8 cellular contexts compared by ENCODE assay signal in the genomic region with DNA sequence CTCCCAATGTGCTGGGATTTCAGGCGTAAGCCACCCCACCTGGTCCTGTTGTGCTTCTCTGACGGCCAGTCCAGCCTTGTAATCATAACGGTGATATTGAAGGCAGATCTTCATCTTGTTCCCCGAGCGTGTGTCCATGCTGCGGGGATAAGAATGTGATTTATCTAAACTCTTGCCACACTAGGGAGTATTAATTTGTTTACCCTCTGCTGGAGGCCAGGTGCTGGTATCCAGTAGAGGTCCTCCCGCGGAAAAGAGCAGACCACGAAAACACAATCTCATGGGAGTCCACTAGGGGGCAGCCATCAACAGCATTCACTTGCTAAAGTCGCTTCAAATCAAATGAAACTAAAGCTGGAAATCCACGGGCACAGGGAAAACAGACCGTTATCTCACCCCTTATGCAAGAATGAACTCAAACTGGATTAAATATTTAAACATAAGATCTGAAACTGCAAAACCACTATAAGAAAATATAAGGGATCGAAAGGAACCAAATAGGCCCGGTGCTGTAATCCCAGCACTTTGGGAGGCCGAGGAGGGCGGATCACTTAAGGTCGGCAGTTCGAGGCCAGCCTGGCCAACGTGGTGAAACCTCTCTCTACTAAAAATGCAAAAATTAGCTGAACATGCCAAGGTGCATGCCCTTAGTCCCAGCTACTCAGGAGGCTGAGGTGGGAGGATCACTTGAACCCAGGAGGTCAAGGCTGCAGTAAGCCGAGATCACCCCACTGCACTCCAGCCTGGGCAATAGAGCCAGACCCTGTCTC. TPM values are rescaled to one million over a fixed set of nuclear protein-coding genes. Genes with fewer than 3 reads are reported as not detected.
DNase-seq lines count a peak whose midpoint lies in the region; ATAC-seq and TF ChIP-seq lines count a peak whose summit lies in the region.

No MANE protein-coding gene starts in this region.

- 19% methylated on average over 20 of the region's 20 CpGs for WGBS in liver

- H3K4me3 ChIP-seq in liver (ENCODE audit: low read depth in 1 of 3, low read length in 3 of 3) = peak overlapping the region in 1 of 3 donors; percentile 30

- H3K4me1 ChIP-seq in liver (ENCODE audit: control insufficient read depth in 4 of 4, insufficient read depth in 4 of 4, low read length in 3 of 4) = no peaks in the 10 kb centered on the region

- no peak for ATAC-seq in HG02763 (IDR thresholded peaks at IDR 0.05; ENCODE audit: unreplicated experiment)

- DNase-seq in AG20443 (ENCODE audit: low spot score) (peak; percentile 83), HCEC 1CT (peak; percentile 78), NCI-H748 treated with DMSO at 0.1 percent for 48 hours (lab: John Stamatoyannopoulos, UW) (peak; percentile 62), dedifferentiated amniotic fluid mesenchymal stem cell (ENCODE audit: extremely low spot score) (peak; percentile 88)
- peak; percentile 52 to 69 for DNase-seq in activated CD4-positive, alpha-beta T cell treated with anti-CD3 and anti-CD28 coated beads, Interleukin-2, amount 50 U/mL, for 24 hours (ENCODE audit: low read depth in 1 of 2, low spot score in 1 of 2)
- peak; percentile 62 to 64 for DNase-seq in stimulated activated CD4-positive, alpha-beta T cell treated with anti-CD3 and anti-CD28 coated beads, Interleukin-4, amount 100 ng/mL, for 4 hours

- peak overlapping the region; percentile 64 to 76 for H3K27ac ChIP-seq in liver (ENCODE audit: low read depth in 1 of 2, low read length in 2 of 2)

- H3K36me3 ChIP-seq in liver (ENCODE audit: control insufficient read depth in 4 of 4, insufficient read depth in 3 of 4, low read depth in 1 of 4, low read length in 3 of 4) = no peaks in the 10 kb centered on the region

- TF ChIP-seq CTCF in liver (IDR thresholded peaks at IDR 0.05; ENCODE audit: low read depth, low read length, missing input control) = peak; percentile 97

- H3K9me3 ChIP-seq in liver (ENCODE audit: control insufficient read depth in 4 of 4, low read length in 3 of 4) = no peaks in the 10 kb centered on the region

- TF ChIP-seq RAD21 in liver (IDR thresholded peaks at IDR 0.05) = peak; percentile 98 to 99

- no peaks in the 10 kb centered on the region for H3K27me3 ChIP-seq in liver (ENCODE audit: control insufficient read depth in 4 of 4, insufficient read depth in 4 of 4, low read length in 3 of 4)

- H3K9ac ChIP-seq in liver (ENCODE audit: low read depth in 1 of 2, low read length in 2 of 2) = peak overlapping the region in 1 of 2 donors; percentile 45

TF ChIP-seq in liver, 16 proteins besides CTCF, POLR2A, EP300 and RAD21:
- no peak for TF ChIP-seq FOXA2 (IDR thresholded peaks at IDR 0.05)
- TF ChIP-seq JUND (IDR thresholded peaks at IDR 0.05) = peak; percentile 22 to 40
- TF ChIP-seq, protein P1, sequence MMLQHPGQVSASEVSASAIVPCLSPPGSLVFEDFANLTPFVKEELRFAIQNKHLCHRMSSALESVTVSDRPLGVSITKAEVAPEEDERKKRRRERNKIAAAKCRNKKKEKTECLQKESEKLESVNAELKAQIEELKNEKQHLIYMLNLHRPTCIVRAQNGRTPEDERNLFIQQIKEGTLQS (IDR thresholded peaks at IDR 0.05) = peak; percentile 54
- TF ChIP-seq RXRA (IDR thresholded peaks at IDR 0.05) = peak; percentile 47 to 64
- TF ChIP-seq HNF4A (conservative IDR thresholded peaks at IDR 0.05) = peak; percentile 40 to 48
- TF ChIP-seq SP1 (IDR thresholded peaks at IDR 0.05) = peak; percentile 46
- TF ChIP-seq, protein P2, sequence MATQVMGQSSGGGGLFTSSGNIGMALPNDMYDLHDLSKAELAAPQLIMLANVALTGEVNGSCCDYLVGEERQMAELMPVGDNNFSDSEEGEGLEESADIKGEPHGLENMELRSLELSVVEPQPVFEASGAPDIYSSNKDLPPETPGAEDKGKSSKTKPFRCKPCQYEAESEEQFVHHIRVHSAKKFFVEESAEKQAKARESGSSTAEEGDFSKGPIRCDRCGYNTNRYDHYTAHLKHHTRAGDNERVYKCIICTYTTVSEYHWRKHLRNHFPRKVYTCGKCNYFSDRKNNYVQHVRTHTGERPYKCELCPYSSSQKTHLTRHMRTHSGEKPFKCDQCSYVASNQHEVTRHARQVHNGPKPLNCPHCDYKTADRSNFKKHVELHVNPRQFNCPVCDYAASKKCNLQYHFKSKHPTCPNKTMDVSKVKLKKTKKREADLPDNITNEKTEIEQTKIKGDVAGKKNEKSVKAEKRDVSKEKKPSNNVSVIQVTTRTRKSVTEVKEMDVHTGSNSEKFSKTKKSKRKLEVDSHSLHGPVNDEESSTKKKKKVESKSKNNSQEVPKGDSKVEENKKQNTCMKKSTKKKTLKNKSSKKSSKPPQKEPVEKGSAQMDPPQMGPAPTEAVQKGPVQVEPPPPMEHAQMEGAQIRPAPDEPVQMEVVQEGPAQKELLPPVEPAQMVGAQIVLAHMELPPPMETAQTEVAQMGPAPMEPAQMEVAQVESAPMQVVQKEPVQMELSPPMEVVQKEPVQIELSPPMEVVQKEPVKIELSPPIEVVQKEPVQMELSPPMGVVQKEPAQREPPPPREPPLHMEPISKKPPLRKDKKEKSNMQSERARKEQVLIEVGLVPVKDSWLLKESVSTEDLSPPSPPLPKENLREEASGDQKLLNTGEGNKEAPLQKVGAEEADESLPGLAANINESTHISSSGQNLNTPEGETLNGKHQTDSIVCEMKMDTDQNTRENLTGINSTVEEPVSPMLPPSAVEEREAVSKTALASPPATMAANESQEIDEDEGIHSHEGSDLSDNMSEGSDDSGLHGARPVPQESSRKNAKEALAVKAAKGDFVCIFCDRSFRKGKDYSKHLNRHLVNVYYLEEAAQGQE (IDR thresholded peaks at IDR 0.05) = no peak
- TF ChIP-seq YY1 (IDR thresholded peaks at IDR 0.05) = peak; percentile 49

RNA-seq across cellular contexts. Expression of gene RBBP6, which starts 22.3 kb away (rescaled TPM):
- total RNA-seq in liver = 10 to 100 TPM; 13.1 to 35.8 TPM
- 10 to 100 TPM in 1 of 2 donors, 1 to 10 TPM in 1; 8.1 to 10.5 TPM for polyA plus RNA-seq in liver
